31 cellular contexts compared by ENCODE assay signal in genomic region chr16:1791256-1791942, GRCh38. TPM values are rescaled to one million over a fixed set of nuclear protein-coding genes. Genes with fewer than 3 reads are reported as not detected.
DNase-seq lines count a peak whose midpoint lies in the region; ATAC-seq, FAIRE-seq and TF ChIP-seq lines count a peak whose summit lies in the region.
"Had no signal": no experiment of that assay in that cellular context is flagged by ENCODE, and none has a peak within 500 bp of the region (broad histone marks: within the 10 kb centered on the region; RNA-seq: fewer than 3 reads in every experiment).

No MANE protein-coding gene starts in this region.

- ATAC-seq in Right ventricle myocardium inferior (no peak), HG03039 (IDR thresholded peaks at IDR 0.05; ENCODE audit: unreplicated experiment) (no peak), GM21447 (IDR thresholded peaks at IDR 0.05; ENCODE audit: unreplicated experiment) (no peak)
- ATAC-seq: activated CD8-positive, alpha-beta T cell treated with anti-CD3 and anti-CD28 coated beads, Interleukin-2, amount 10 ng/mL, durations not matched to agents 7 days and 5 days; CD8-positive, alpha-beta T cell; esophagus mucosa; HCT116; mucosa of descending colon had no signal

- TF ChIP-seq POLR2A in prostate gland (IDR thresholded peaks at IDR 0.05), result no peak

- H3K9me3 ChIP-seq in kidney (ENCODE audit: control insufficient read depth in 1 of 2, low read length in 2 of 2) (no peaks in the 10 kb centered on the region), prostate gland (no peaks in the 10 kb centered on the region)
- H3K9me3 ChIP-seq: mucosa of descending colon, right lobe of liver, transverse colon had no signal

- no peak overlapping the region for H3K4me3 ChIP-seq in Jurkat, Clone E6-1 (ENCODE audit: low read length)
- H3K4me3 ChIP-seq in kidney (ENCODE audit: low read length in 2 of 2) (no peak overlapping the region), prostate gland (no peak overlapping the region)
- H3K4me3 ChIP-seq: cardiac muscle cell, coronary artery, mucosa of descending colon, transverse colon had no signal

- H3K27me3 ChIP-seq in prostate gland (replicated peaks; ENCODE audit: insufficient read depth), result no peaks in the 10 kb centered on the region
- H3K27me3 ChIP-seq: cardiac muscle cell, right lobe of liver, transverse colon had no signal

- intact Hi-C loops in Right ventricle myocardium inferior (cut with DNase I) (no loop called here), cardiac septum (cut with DNase I) (no loop called here), kidney (cut with DNase I) (no loop called here), prostate gland (cut with DNase I) (no loop called here)

- H3K36me3 ChIP-seq in kidney (ENCODE audit: control insufficient read depth in 1 of 2, insufficient read depth in 2 of 2, low read length in 2 of 2) (no peaks in the 10 kb centered on the region), prostate gland (no peaks in the 10 kb centered on the region)
- H3K36me3 ChIP-seq: transverse colon had no signal

- no peak for FAIRE-seq in kidney (lab: Jason Lieb, UNC)
- FAIRE-seq: astrocyte had no signal

- WGBS in prostate gland, result 94% methylated on average over 52 of the region's 53 CpGs

- H3K9ac ChIP-seq in kidney (ENCODE audit: low read length in 2 of 2), result no peak overlapping the region

- H3K4me1 ChIP-seq in kidney (ENCODE audit: control insufficient read depth in 1 of 2, insufficient read depth in 1 of 2, low read depth in 1 of 2, low read length in 2 of 2) (no peaks in the 10 kb centered on the region), prostate gland (replicated peaks) (no peaks in the 10 kb centered on the region)

- H3K27ac ChIP-seq in kidney (ENCODE audit: low read depth in 2 of 2, low read length in 2 of 2) (no peak overlapping the region), prostate gland (no peak overlapping the region)
- H3K27ac ChIP-seq: cardiac muscle cell, coronary artery, transverse colon had no signal

- DNase-seq in Right ventricle myocardium inferior (ENCODE audit: missing footprints) (peak; percentile 64), cardiac septum (ENCODE audit: low spot score) (no peak), kidney (peak; percentile 66), prostate gland (ENCODE audit: low spot score) (peak; percentile 3), NCI-H1694 (lab: John Stamatoyannopoulos, UW) (no peak)
- DNase-seq in Jurkat, Clone E6-1 (ENCODE audit: low read depth, low spot score), result peak; percentile 75
- DNase-seq: activated CD8-positive, alpha-beta T cell treated with anti-CD3 and anti-CD28 coated beads, Interleukin-2, amount 10 ng/mL, durations not matched to agents 7 days and 5 days; AML-193; CD8-positive, alpha-beta T cell; MM.1S; NCI-H1105 treated with DMSO at 0.1 percent for 48 hours; NCI-H1930; NCI-H2171 treated with DMSO at 0.1 percent for 48 hours; NCI-H526; Right ventricle myocardium superior; stimulated activated CD4-positive, alpha-beta T cell treated with anti-CD3 and anti-CD28 coated beads, Interleukin-4, amount 100 ng/mL, for 4 hours; transverse colon had no signal

- no peak for TF ChIP-seq CTCF in kidney (IDR thresholded peaks at IDR 0.05; ENCODE audit: borderline replicate concordance, extremely low read depth, insufficient read depth)
- TF ChIP-seq CTCF in prostate gland (IDR thresholded peaks at IDR 0.05), result no peak

RNA-seq across cellular contexts. Expression of gene IGFALS, which starts 2.1 kb away (rescaled TPM):
- total RNA-seq in Right ventricle myocardium inferior (not detected), cardiac septum (0.19 TPM), kidney (1.4 TPM), prostate gland (1 to 10 TPM in 1 of 2 donors, under 1 TPM in 1; 0.82 to 1.9 TPM)
- polyA plus RNA-seq in Jurkat, Clone E6-1 (2012; ENCODE audit: insufficient read depth, insufficient read length), result not detected
- 2.9 TPM for polyA plus RNA-seq in kidney (ENCODE audit: insufficient read depth, low read depth, low replicate concordance)
- total RNA-seq: A673; activated T-helper 2 cell treated with anti-CD3 and anti-CD28 coated beads, Interferon-gamma antibody, Interleukin-2, Interleukin-4, amounts not matched to agents 10 μg/mL and 5 μg/mL and 100 μg/mL, durations not matched to agents 14 hours and 24 hours and 36 hours; astrocyte; esophagus mucosa; fibroblast of villous mesenchyme; kidney epithelial cell; lung microvascular endothelial cell had no signal

RNA-seq across cellular contexts. Expression of gene NUBP2, which starts 8.6 kb away (rescaled TPM):
- total RNA-seq in Right ventricle myocardium inferior (37.9 TPM), cardiac septum (32.3 TPM), kidney (42.8 TPM), prostate gland (100 to 1,000 TPM in 1 of 2 donors, 10 to 100 TPM in 1; 98.4 to 233 TPM)
- polyA plus RNA-seq in Jurkat, Clone E6-1 (2012; ENCODE audit: insufficient read depth, insufficient read length), result 95.9 TPM
- 71.1 TPM for polyA plus RNA-seq in kidney (ENCODE audit: insufficient read depth, low read depth, low replicate concordance)

RNA-seq across cellular contexts. Expression of gene SPSB3, which starts 9.0 kb away (rescaled TPM):
- total RNA-seq in Right ventricle myocardium inferior (36.1 TPM), cardiac septum (24.2 TPM), kidney (57.7 TPM), prostate gland (100 to 1,000 TPM in 1 of 2 donors, 10 to 100 TPM in 1; 87.8 to 138 TPM)
- 32.5 TPM for polyA plus RNA-seq in Jurkat, Clone E6-1 (2012; ENCODE audit: insufficient read depth, insufficient read length)
- polyA plus RNA-seq in kidney (ENCODE audit: insufficient read depth, low read depth, low replicate concordance), result 55.1 TPM

RNA-seq across cellular contexts. Expression of gene MRPS34, which starts 18.5 kb away (rescaled TPM):
- total RNA-seq in Right ventricle myocardium inferior (80.8 TPM), cardiac septum (63.4 TPM), kidney (61.7 TPM), prostate gland (100 to 1,000 TPM in 1 of 2 donors, 10 to 100 TPM in 1; 97.4 to 125 TPM)
- polyA plus RNA-seq in Jurkat, Clone E6-1 (2012; ENCODE audit: insufficient read depth, insufficient read length), result 145 TPM
- 187 TPM for polyA plus RNA-seq in kidney (ENCODE audit: insufficient read depth, low read depth, low replicate concordance)

RNA-seq across cellular contexts. Expression of gene EME2, which starts 18.8 kb away (rescaled TPM):
- total RNA-seq in Right ventricle myocardium inferior (8.2 TPM), cardiac septum (14.9 TPM), kidney (23.8 TPM), prostate gland (10 to 100 TPM; 18.3 to 53.9 TPM)
- polyA plus RNA-seq in Jurkat, Clone E6-1 (2012; ENCODE audit: insufficient read depth, insufficient read length), result 7.7 TPM
- 5.1 TPM for polyA plus RNA-seq in kidney (ENCODE audit: insufficient read depth, low read depth, low replicate concordance)

Comparison
In these comparisons a context has a peak if more than half of its experiments do, and no peak if none do; other contexts are left out.
1. DNase-seq: peak in Right ventricle myocardium inferior (single experiment), Jurkat, Clone E6-1 (single experiment), kidney (single experiment) and prostate gland (single experiment); none in cardiac septum (single experiment) and NCI-H1694 (single experiment).